In the genomic region with DNA sequence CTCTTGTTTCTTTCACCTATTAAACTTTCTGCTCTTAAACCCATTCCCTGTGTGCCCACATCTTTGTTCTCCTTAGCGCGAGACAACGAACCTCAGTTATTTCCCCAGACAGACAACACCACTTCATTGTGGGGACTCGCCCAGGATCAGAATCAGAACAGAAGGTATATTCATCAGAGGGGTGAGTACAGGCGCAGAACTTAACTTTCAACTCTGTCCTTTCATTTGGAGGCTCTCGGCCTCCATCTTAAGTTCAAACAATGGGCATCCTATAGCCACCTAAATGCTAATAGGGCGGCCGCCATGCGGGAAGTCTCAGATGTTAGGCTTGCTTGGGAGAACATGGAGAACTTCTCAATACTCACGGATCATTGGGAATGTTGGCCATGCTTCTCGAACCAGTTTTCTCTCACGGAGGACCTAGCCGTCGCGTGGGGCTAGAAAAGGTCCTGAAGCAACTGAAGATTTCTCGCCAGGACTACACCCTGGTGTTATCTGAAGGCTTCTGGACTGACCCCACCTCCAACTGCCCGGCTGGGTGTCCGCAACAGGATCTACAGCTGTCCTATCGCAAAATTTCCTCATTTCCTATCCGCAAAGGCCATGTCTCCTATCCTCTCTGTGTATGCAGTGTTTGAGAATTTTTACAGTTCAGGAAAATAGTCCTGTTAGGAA, we compare ENCODE assay signal across 16 cellular contexts. TPM values are rescaled to one million over a fixed set of nuclear protein-coding genes. Genes with fewer than 3 reads are reported as not detected.
DNase-seq lines count a peak whose midpoint lies in the region; ATAC-seq and TF ChIP-seq lines count a peak whose summit lies in the region.
"Had no signal": no experiment of that assay in that cellular context is flagged by ENCODE, and none has a peak within 500 bp of the region (broad histone marks: within the 10 kb centered on the region; RNA-seq: fewer than 3 reads in every experiment).

No MANE protein-coding gene starts in this region.

- DNase-seq in SHP77 treated with DMSO at 0.1 percent for 48 hours (lab: John Stamatoyannopoulos, UW) (peak; percentile 7), fibroblast of mammary gland (ENCODE audit: low read depth) (no peak), neural crest cell (ENCODE audit: low read depth, low spot score) (peak; percentile 5), T-helper 17 cell (no peak), NCI-H1048 (lab: John Stamatoyannopoulos, UW) (no peak)
- no peak for DNase-seq in activated CD4-positive, alpha-beta T cell treated with anti-CD3 and anti-CD28 coated beads for 1 hour
- DNase-seq: spleen had no signal

- H3K36me3 Mint-ChIP-seq in neural crest cell (ENCODE audit: low read depth) (no peaks in the 10 kb centered on the region), T-helper 17 cell (ENCODE audit: low read depth) (no peaks in the 10 kb centered on the region)

- peak overlapping the region; percentile 81 for H3K27ac Mint-ChIP-seq in neural crest cell (ENCODE audit: unreplicated experiment)
- H3K27ac Mint-ChIP-seq in T-helper 17 cell: no peak overlapping the region
- H3K27ac Mint-ChIP-seq: activated CD4-positive, alpha-beta T cell treated with anti-CD3 and anti-CD28 coated beads, Interleukin-2, amount 10 ng/mL, durations not matched to agents 24 days and 14 days; activated T-cell treated with anti-CD3 and anti-CD28 coated beads, Interleukin-2, amount 50 U/mL, for 72 hours; effector memory CD8-positive, alpha-beta T cell had no signal

- peaks cover 2% of the 10 kb centered on the region for H3K9me3 Mint-ChIP-seq in neural crest cell
- H3K9me3 Mint-ChIP-seq: activated CD4-positive, alpha-beta T cell treated with anti-CD3 and anti-CD28 coated beads, Interleukin-2, amount 10 ng/mL, durations not matched to agents 24 days and 14 days; effector memory CD8-positive, alpha-beta T cell had no signal

- H3K4me3 Mint-ChIP-seq in neural crest cell (peak overlapping the region; percentile 90), T-helper 17 cell (no peak overlapping the region)
- H3K4me3 Mint-ChIP-seq: activated CD4-positive, alpha-beta T cell treated with anti-CD3 and anti-CD28 coated beads, Interleukin-2, amount 10 ng/mL, durations not matched to agents 24 days and 14 days; activated T-cell treated with anti-CD3 and anti-CD28 coated beads, Interleukin-2, amount 50 U/mL, for 72 hours; effector memory CD8-positive, alpha-beta T cell had no signal

- H3K27me3 Mint-ChIP-seq in neural crest cell (ENCODE audit: low read depth): peaks cover 3% of the 10 kb centered on the region
- peaks cover 18% of the 10 kb centered on the region for H3K27me3 Mint-ChIP-seq in T-helper 17 cell

- peak overlapping the region; percentile 16 for H3K4me3 ChIP-seq in fibroblast of mammary gland (ENCODE audit: control insufficient read depth, low read depth, low read length)
- H3K4me3 ChIP-seq: BLaER1 treated with 17β-estradiol and CSF1 and Interleukin-3, amounts not matched to agents 10 nM and 100 nM; spleen had no signal

- H3K9me3 ChIP-seq in T-helper 17 cell (ENCODE audit: control insufficient read depth, low read length, poor library complexity, severe bottlenecking): no peaks in the 10 kb centered on the region

- H3K4me1 Mint-ChIP-seq in neural crest cell (peaks cover 11% of the 10 kb centered on the region), T-helper 17 cell (peaks cover 8% of the 10 kb centered on the region)
- H3K4me1 Mint-ChIP-seq: activated CD4-positive, alpha-beta T cell treated with anti-CD3 and anti-CD28 coated beads, Interleukin-2, amount 10 ng/mL, durations not matched to agents 24 days and 14 days had no signal

- TF ChIP-seq CTCF in fibroblast of mammary gland (conservative IDR thresholded peaks at IDR 0.05; ENCODE audit: control insufficient read depth, insufficient read depth, low read depth, low read length) (no peak), neural crest cell (conservative IDR thresholded peaks at IDR 0.05) (no peak)

- peak; percentile 16 for ATAC-seq in GM21723 (IDR thresholded peaks at IDR 0.05; ENCODE audit: unreplicated experiment)
- no peak for ATAC-seq in T-helper 17 cell
- no peak for ATAC-seq in GM18520 (IDR thresholded peaks at IDR 0.05; ENCODE audit: unreplicated experiment)
- ATAC-seq: effector memory CD8-positive, alpha-beta T cell had no signal

RNA-seq across cellular contexts. Expression of gene HYLS1, which starts 13.4 kb away (rescaled TPM):
- 7.1 and 7.7 TPM in 2 replicates for total RNA-seq in neural crest cell
- total RNA-seq in T-helper 17 cell: 1 to 10 TPM; 3.3 to 3.9 TPM

RNA-seq across cellular contexts. Expression of gene PUS3, which starts 29.0 kb away (rescaled TPM):
- total RNA-seq in neural crest cell (14.9 and 17.4 TPM in 2 replicates), T-helper 17 cell (1 to 10 TPM; 3.5 to 4.1 TPM)

RNA-seq across cellular contexts. Expression of gene DDX25, which starts 30.3 kb away (rescaled TPM):
- 1.4 and 2.3 TPM in 2 replicates for total RNA-seq in neural crest cell
- total RNA-seq in T-helper 17 cell: not detected
- total RNA-seq: activated CD4-positive, alpha-beta T cell treated with anti-CD3 and anti-CD28 coated beads, Interleukin-2, amount 10 ng/mL, durations not matched to agents 24 days and 14 days; glomerular endothelial cell; subcutaneous adipose tissue had no signal

RNA-seq across cellular contexts. Expression of gene PATE4, which starts 40.9 kb away (rescaled TPM):
- total RNA-seq in neural crest cell (not detected in 2 replicates), T-helper 17 cell (not detected)
- total RNA-seq: activated CD4-positive, alpha-beta T cell treated with anti-CD3 and anti-CD28 coated beads, Interleukin-2, amount 10 ng/mL, durations not matched to agents 24 days and 14 days; activated T-cell treated with anti-CD3 and anti-CD28 coated beads, Interleukin-2, amount 50 U/mL, for 72 hours; glomerular endothelial cell; left lobe of liver; spleen; subcutaneous adipose tissue had no signal

Comparison
In these comparisons a context has a peak if more than half of its experiments do, and no peak if none do; other contexts are left out.
1. DNase-seq: peak in SHP77 treated with DMSO at 0.1 percent for 48 hours (single experiment) and neural crest cell (single experiment); none in fibroblast of mammary gland (single experiment), T-helper 17 cell (0 of 3), NCI-H1048 (single experiment) and activated CD4-positive, alpha-beta T cell treated with anti-CD3 and anti-CD28 coated beads for 1 hour (single experiment).